ENCODE assay signal across 2 cellular contexts in the genomic region with DNA sequence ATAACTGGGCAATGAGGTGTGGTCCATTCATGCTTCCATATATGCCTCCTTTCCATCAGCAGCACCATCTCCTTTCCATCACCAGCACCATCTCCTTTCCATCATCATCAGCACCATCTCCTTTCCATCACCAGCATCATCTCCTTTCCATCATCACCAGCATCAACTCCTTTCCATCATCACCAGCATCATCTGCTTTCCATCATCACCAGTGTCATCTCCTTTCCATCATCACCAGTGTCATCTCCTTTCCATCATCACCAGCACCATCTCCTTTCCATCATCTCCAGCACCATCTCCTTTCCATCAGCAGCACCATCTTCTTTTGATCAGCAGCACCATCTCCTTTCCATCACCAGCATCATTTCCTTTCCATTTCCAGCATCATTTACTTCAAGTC.
TF ChIP-seq lines count a peak whose summit lies in the region.

No MANE protein-coding gene starts in this region.

TF ChIP-seq in HepG2, 621 proteins besides CTCF, POLR2A, EP300 and RAD21 (continued from another document and continues in another):
- TF ChIP-seq ZFP36L2 (CRISPR knock-in tag; IDR thresholded peaks at IDR 0.05): no peak
- TF ChIP-seq ZNF318 (CRISPR knock-in tag; IDR thresholded peaks at IDR 0.05): no peak
- no peak for TF ChIP-seq ZNF431 (CRISPR knock-in tag; IDR thresholded peaks at IDR 0.05; ENCODE audit: borderline replicate concordance, low read depth)
- peak; percentile 89; the same call in 1 of the 2 replicates for TF ChIP-seq NBN (conservative IDR thresholded peaks at IDR 0.05)
- no peak for TF ChIP-seq KLF13 (CRISPR knock-in tag; IDR thresholded peaks at IDR 0.05)
- TF ChIP-seq ZNF652 (CRISPR knock-in tag; IDR thresholded peaks at IDR 0.05; ENCODE audit: borderline replicate concordance, low read depth): no peak
- no peak for TF ChIP-seq ZNF550 (CRISPR knock-in tag; IDR thresholded peaks at IDR 0.05; ENCODE audit: borderline replicate concordance)
- TF ChIP-seq ZXDC (CRISPR knock-in tag; IDR thresholded peaks at IDR 0.05): no peak
- TF ChIP-seq ZNF256 (CRISPR knock-in tag; conservative IDR thresholded peaks at IDR 0.05): no peak
- TF ChIP-seq, protein P1, sequence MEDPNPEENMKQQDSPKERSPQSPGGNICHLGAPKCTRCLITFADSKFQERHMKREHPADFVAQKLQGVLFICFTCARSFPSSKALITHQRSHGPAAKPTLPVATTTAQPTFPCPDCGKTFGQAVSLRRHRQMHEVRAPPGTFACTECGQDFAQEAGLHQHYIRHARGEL (CRISPR knock-in tag; IDR thresholded peaks at IDR 0.05): no peak
- no peak for TF ChIP-seq ZBTB21 (CRISPR knock-in tag; IDR thresholded peaks at IDR 0.05)

TF ChIP-seq in H1, 55 proteins besides CTCF, POLR2A, EP300 and RAD21 (continued from another document):
- TF ChIP-seq MAFK (IDR thresholded peaks at IDR 0.05; ENCODE audit: low read depth, low read length) (no peak), HDAC2 (IDR thresholded peaks at IDR 0.05; ENCODE audit: borderline replicate concordance in 1 of 2, low read depth in 2 of 2, low read length in 2 of 2) (no peak), RBBP5 (IDR thresholded peaks at IDR 0.05; ENCODE audit: borderline replicate concordance, low read depth, low read length) (no peak), POU5F1 (IDR thresholded peaks at IDR 0.05; ENCODE audit: low read depth, low read length) (no peak)
- TF ChIP-seq, protein P2, sequence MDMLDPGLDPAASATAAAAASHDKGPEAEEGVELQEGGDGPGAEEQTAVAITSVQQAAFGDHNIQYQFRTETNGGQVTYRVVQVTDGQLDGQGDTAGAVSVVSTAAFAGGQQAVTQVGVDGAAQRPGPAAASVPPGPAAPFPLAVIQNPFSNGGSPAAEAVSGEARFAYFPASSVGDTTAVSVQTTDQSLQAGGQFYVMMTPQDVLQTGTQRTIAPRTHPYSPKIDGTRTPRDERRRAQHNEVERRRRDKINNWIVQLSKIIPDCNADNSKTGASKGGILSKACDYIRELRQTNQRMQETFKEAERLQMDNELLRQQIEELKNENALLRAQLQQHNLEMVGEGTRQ (IDR thresholded peaks at IDR 0.05; ENCODE audit: low read length): no peak
